In genomic region chr15:43876872-43877271, GRCh38 we compare ENCODE assay signal across 28 cellular contexts.
"Had no signal": no experiment of that assay in that cellular context is flagged by ENCODE, and none has a peak within 500 bp of the region (broad histone marks: within the 10 kb centered on the region; RNA-seq: fewer than 3 reads in every experiment).

No MANE protein-coding gene starts in this region.

- H3K27ac ChIP-seq: colonic mucosa, epithelial cell of prostate, foreskin keratinocyte, gastroesophageal sphincter, left lung, lower lobe of right lung, ovary, suprapubic skin, transverse colon, upper lobe of right lung, uterus had no signal

- ATAC-seq: foreskin keratinocyte; gastroesophageal sphincter; left lung; lower lobe of right lung; natural killer cell; sciatic nerve; stimulated activated naive CD8-positive, alpha-beta T cell treated with anti-CD3 and anti-CD28 coated beads, Interleukin-15, amount 100 ng/mL, for 72 hours; upper lobe of right lung had no signal

- H3K36me3 ChIP-seq: colonic mucosa, lower lobe of right lung, ovary, transverse colon, upper lobe of right lung, uterus had no signal

- H3K4me1 ChIP-seq: colonic mucosa, foreskin keratinocyte, gastroesophageal sphincter, left lung, lower lobe of right lung, suprapubic skin, transverse colon, upper lobe of right lung, uterus had no signal

- H3K9me3 ChIP-seq: colonic mucosa, gastroesophageal sphincter, left lung, lower lobe of right lung, ovary, suprapubic skin, transverse colon, upper lobe of right lung, uterus had no signal

- DNase-seq: colonic mucosa; effector CD8-positive, alpha-beta T cell; endodermal cell; foreskin keratinocyte; hypothalamus; immature natural killer cell; islet precursor cell; left lung; lower lobe of right lung; natural killer cell; occipital lobe; ovary; posterior cingulate gyrus; retina; stimulated activated CD4-positive, alpha-beta T cell treated with anti-CD3 and anti-CD28 coated beads, Interleukin-12 subunit alpha, Interleukin-12 subunit beta, amount 100 ng/mL, for 4 hours; stimulated activated CD4-positive, alpha-beta T cell treated with anti-CD3 and anti-CD28 coated beads, Interleukin-1b, Interleukin-23, amount 100 ng/mL, for 48 hours; stimulated activated CD4-positive, alpha-beta T cell treated with anti-CD3 and anti-CD28 coated beads, Interleukin-4, amount 100 ng/mL, for 1 hour; stimulated activated CD8-positive, alpha-beta memory T cell treated with anti-CD3 and anti-CD28 coated beads, Interleukin-4, amount 100 ng/mL, for 48 hours; stimulated activated naive CD4-positive, alpha-beta T cell; stimulated activated naive CD8-positive, alpha-beta T cell treated with anti-CD3 and anti-CD28 coated beads, Interleukin-15, amount 100 ng/mL, for 72 hours; transverse colon; upper lobe of right lung; uterus had no signal

- H3K27me3 ChIP-seq: colonic mucosa, foreskin keratinocyte, gastroesophageal sphincter, left lung, ovary, suprapubic skin, transverse colon, upper lobe of right lung, uterus had no signal

- H3K4me3 ChIP-seq: colonic mucosa, gastroesophageal sphincter, left lung, lower lobe of right lung, ovary, smooth muscle cell, suprapubic skin, transverse colon, upper lobe of right lung, uterus had no signal
